ENCODE assay signal across 1 cellular context in the genomic region with DNA sequence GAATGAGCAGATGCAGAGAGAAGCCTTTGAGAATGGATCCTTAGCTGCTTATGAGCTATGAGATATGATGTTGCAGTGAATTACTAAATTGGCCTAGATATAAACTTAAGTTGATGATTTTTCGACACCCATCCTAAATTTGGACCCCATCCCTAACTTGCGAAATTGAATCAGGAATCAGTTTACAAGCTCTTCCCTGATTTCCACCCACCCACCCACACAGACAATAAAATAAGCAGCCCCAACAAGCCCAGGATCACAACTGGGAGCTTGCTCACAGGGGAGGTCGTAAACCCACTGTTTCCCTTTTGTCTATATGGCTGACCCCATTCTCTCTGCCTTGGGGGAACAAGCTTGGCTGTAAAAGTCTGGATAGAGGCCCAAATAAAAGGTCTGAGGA.
TF ChIP-seq lines count a peak whose summit lies in the region.

No MANE protein-coding gene starts in this region.

TF ChIP-seq in SK-N-SH, 30 proteins besides CTCF, POLR2A, EP300 and RAD21 (continued from another document):
- TF ChIP-seq, protein P1, sequence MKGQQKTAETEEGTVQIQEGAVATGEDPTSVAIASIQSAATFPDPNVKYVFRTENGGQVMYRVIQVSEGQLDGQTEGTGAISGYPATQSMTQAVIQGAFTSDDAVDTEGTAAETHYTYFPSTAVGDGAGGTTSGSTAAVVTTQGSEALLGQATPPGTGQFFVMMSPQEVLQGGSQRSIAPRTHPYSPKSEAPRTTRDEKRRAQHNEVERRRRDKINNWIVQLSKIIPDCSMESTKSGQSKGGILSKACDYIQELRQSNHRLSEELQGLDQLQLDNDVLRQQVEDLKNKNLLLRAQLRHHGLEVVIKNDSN (IDR thresholded peaks at IDR 0.05; ENCODE audit: borderline replicate concordance, low read depth), result no peak
- TF ChIP-seq GATA2 (CRISPR knock-in tag; IDR thresholded peaks at IDR 0.05), result no peak
- TF ChIP-seq RCOR1 (IDR thresholded peaks at IDR 0.05; ENCODE audit: low read length), result no peak
